ENCODE assay signal across 20 cellular contexts in genomic region chr10:97124211-97124610, GRCh38.
"Had no signal": no experiment of that assay in that cellular context is flagged by ENCODE, and none has a peak within 500 bp of the region (broad histone marks: within the 10 kb centered on the region; RNA-seq: fewer than 3 reads in every experiment).

No MANE protein-coding gene starts in this region.

- H3K36me3 Mint-ChIP-seq: activated CD8-positive, alpha-beta memory T cell treated with anti-CD3 and anti-CD28 coated beads, Interleukin-2, amount 10 ng/mL, durations not matched to agents 7 days and 5 days; activated naive CD4-positive, alpha-beta T cell treated with anti-CD3 and anti-CD28 coated beads, Interleukin-2, amount 10 ng/mL, durations not matched to agents 7 days and 5 days; immature natural killer cell; naive thymus-derived CD4-positive, alpha-beta T cell had no signal

- DNase-seq: activated CD4-positive, alpha-beta T cell treated with anti-CD3 and anti-CD28 coated beads, Interleukin-2, amount 10 ng/mL, durations not matched to agents 24 days and 14 days; activated CD8-positive, alpha-beta memory T cell treated with anti-CD3 and anti-CD28 coated beads, Interleukin-2, amount 10 ng/mL, durations not matched to agents 7 days and 5 days; activated CD8-positive, alpha-beta T cell treated with anti-CD3 and anti-CD28 coated beads for 36 hours; activated effector memory CD4-positive, alpha-beta T cell treated with anti-CD3 and anti-CD28 coated beads, Interleukin-2, amount 50 U/mL, for 16 hours; activated naive CD4-positive, alpha-beta T cell treated with anti-CD3 and anti-CD28 coated beads, Interleukin-2, amount 10 ng/mL, durations not matched to agents 7 days and 5 days; activated T-cell treated with anti-CD3 and anti-CD28 coated beads for 4 hours; dermis blood vessel endothelial cell; effector memory CD4-positive, alpha-beta T cell; immature natural killer cell; kidney glomerular epithelial cell; left lung; naive thymus-derived CD4-positive, alpha-beta T cell; stimulated activated CD4-positive, alpha-beta T cell treated with anti-CD3 and anti-CD28 coated beads, Interleukin-1b, Interleukin-23, amount 100 ng/mL, for 48 hours; thyroid gland; upper lobe of right lung had no signal

- H3K27me3 Mint-ChIP-seq: progenitor cell of endocrine pancreas had no signal

- H3K27ac Mint-ChIP-seq: activated CD4-positive, alpha-beta T cell treated with anti-CD3 and anti-CD28 coated beads, Interleukin-2, amount 10 ng/mL, durations not matched to agents 24 days and 14 days; activated CD8-positive, alpha-beta memory T cell treated with anti-CD3 and anti-CD28 coated beads, Interleukin-2, amount 10 ng/mL, durations not matched to agents 7 days and 5 days; activated CD8-positive, alpha-beta T cell treated with anti-CD3 and anti-CD28 coated beads for 36 hours; activated naive CD4-positive, alpha-beta T cell treated with anti-CD3 and anti-CD28 coated beads, Interleukin-2, amount 10 ng/mL, durations not matched to agents 7 days and 5 days; immature natural killer cell; naive thymus-derived CD4-positive, alpha-beta T cell; progenitor cell of endocrine pancreas; stimulated activated naive CD8-positive, alpha-beta T cell treated with anti-CD3 and anti-CD28 coated beads, Interleukin-15, Interleukin-2, amounts not matched to agents 100 ng/mL and 50 ng/mL, for 24 hours; T-helper 2 cell treated with Interferon-gamma antibody and Interleukin-4, amounts not matched to agents 5 μg/mL and 100 μg/mL, for 36 hours had no signal

- ATAC-seq: activated CD4-positive, CD25-positive, alpha-beta regulatory T cell treated with anti-CD3 and anti-CD28 coated beads, Interleukin-2, amount 50 U/mL, for 24 hours; activated CD8-positive, alpha-beta memory T cell treated with anti-CD3 and anti-CD28 coated beads, Interleukin-2, amount 10 ng/mL, durations not matched to agents 7 days and 5 days; activated CD8-positive, alpha-beta T cell treated with anti-CD3 and anti-CD28 coated beads for 36 hours; left lung; naive thymus-derived CD4-positive, alpha-beta T cell; upper lobe of right lung had no signal

- H3K4me1 Mint-ChIP-seq: activated CD4-positive, alpha-beta T cell treated with anti-CD3 and anti-CD28 coated beads, Interleukin-2, amount 10 ng/mL, durations not matched to agents 24 days and 14 days; activated CD8-positive, alpha-beta memory T cell treated with anti-CD3 and anti-CD28 coated beads, Interleukin-2, amount 10 ng/mL, durations not matched to agents 7 days and 5 days; activated naive CD4-positive, alpha-beta T cell treated with anti-CD3 and anti-CD28 coated beads, Interleukin-2, amount 10 ng/mL, durations not matched to agents 7 days and 5 days; immature natural killer cell; naive thymus-derived CD4-positive, alpha-beta T cell had no signal

- H3K4me3 Mint-ChIP-seq: activated CD4-positive, alpha-beta T cell treated with anti-CD3 and anti-CD28 coated beads, Interleukin-2, amount 10 ng/mL, durations not matched to agents 24 days and 14 days; activated CD8-positive, alpha-beta memory T cell treated with anti-CD3 and anti-CD28 coated beads, Interleukin-2, amount 10 ng/mL, durations not matched to agents 7 days and 5 days; activated CD8-positive, alpha-beta T cell treated with anti-CD3 and anti-CD28 coated beads for 36 hours; activated naive CD4-positive, alpha-beta T cell treated with anti-CD3 and anti-CD28 coated beads, Interleukin-2, amount 10 ng/mL, durations not matched to agents 7 days and 5 days; immature natural killer cell; naive thymus-derived CD4-positive, alpha-beta T cell; neural crest cell; stimulated activated naive CD8-positive, alpha-beta T cell treated with anti-CD3 and anti-CD28 coated beads, Interleukin-15, Interleukin-2, amounts not matched to agents 100 ng/mL and 50 ng/mL, for 24 hours; T-helper 2 cell treated with Interferon-gamma antibody and Interleukin-4, amounts not matched to agents 5 μg/mL and 100 μg/mL, for 36 hours had no signal

- H3K9me3 Mint-ChIP-seq: activated CD4-positive, alpha-beta T cell treated with anti-CD3 and anti-CD28 coated beads, Interleukin-2, amount 10 ng/mL, durations not matched to agents 24 days and 14 days; activated CD8-positive, alpha-beta T cell treated with anti-CD3 and anti-CD28 coated beads for 36 hours; activated naive CD4-positive, alpha-beta T cell treated with anti-CD3 and anti-CD28 coated beads, Interleukin-2, amount 10 ng/mL, durations not matched to agents 7 days and 5 days; immature natural killer cell; naive thymus-derived CD4-positive, alpha-beta T cell; neural crest cell; stimulated activated naive CD8-positive, alpha-beta T cell treated with anti-CD3 and anti-CD28 coated beads, Interleukin-15, Interleukin-2, amounts not matched to agents 100 ng/mL and 50 ng/mL, for 24 hours; T-helper 2 cell treated with Interferon-gamma antibody and Interleukin-4, amounts not matched to agents 5 μg/mL and 100 μg/mL, for 36 hours had no signal
